Comparison of ENCODE assay signal across 8 cellular contexts in genomic region chr19:44845612-44846454, GRCh38. TPM values are rescaled to one million over a fixed set of nuclear protein-coding genes. Genes with fewer than 3 reads are reported as not detected.
A peak's percentile ranks its signal among the peaks of the same experiment; 100 is the strongest.
DNase-seq lines count a peak whose midpoint lies in the region; ATAC-seq, FAIRE-seq and TF ChIP-seq lines count a peak whose summit lies in the region.

TSS of gene NECTIN2 (plus strand) at chr19:44846297. CDS start at chr19:44846526, 229 bp downstream.

- H3K27me3 ChIP-seq in transverse colon, result no peaks in the 10 kb centered on the region

- H3K36me3 ChIP-seq in transverse colon, result no peaks in the 10 kb centered on the region

- H3K9me3 ChIP-seq in T-helper 17 cell (ENCODE audit: control insufficient read depth, low read length, poor library complexity, severe bottlenecking) (no peaks in the 10 kb centered on the region), transverse colon (no peaks in the 10 kb centered on the region)

- H3K27me3 Mint-ChIP-seq in T-helper 17 cell, result peaks cover 10% of the 10 kb centered on the region

- intact Hi-C loops in left cardiac atrium (cut with DNase I) (loop anchor here in 1 of 2 donors (2.0 to 10.0 kb wide), 4 partner anchors 37 to 159 kb away; partner anchors contain the start of gene BCAM), posterior vena cava (cut with DNase I) (loop anchor here in 1 of 2 donors (2.0 to 5.0 kb wide), 2 partner anchors 46 to 47 kb away; partner anchors contain the start of gene TOMM40), transverse colon (cut with DNase I; ENCODE audit: low total_unique reads) (no loop called here)

- FAIRE-seq in A204.1 (lab: Jason Lieb, UNC), result peak; percentile 93

- H3K4me3 ChIP-seq in transverse colon, result peak within 1 kb of the TSS; percentile 95 to 98 (median 96)

- 0 to 1% methylated on average over 14 to 45 of the region's 67 CpGs for WGBS in transverse colon (ENCODE audit: low coverage in 1 of 2), 2 donors

- in situ Hi-C loops in transverse colon (cut with MboI; ENCODE audit: low pct_ligation_motif_present in 1 of 4, low pct_unique_long_range_greater_than_20kb in 1 of 4, low sequenced_read_pairs in 3 of 4), result no loop called here

- peak within 1 kb of the TSS; percentile 94 for H3K4me3 Mint-ChIP-seq in T-helper 17 cell

- H3K36me3 Mint-ChIP-seq in T-helper 17 cell (ENCODE audit: low read depth), result peaks cover 3% of the 10 kb centered on the region

- peaks cover 11 to 42% (median 31%) of the 10 kb centered on the region in 4 donors for H3K4me1 ChIP-seq in transverse colon

- no peak for TF ChIP-seq EP300 in transverse colon (IDR thresholded peaks at IDR 0.05; ENCODE audit: low read depth)

- DNase-seq in GM19238 (ENCODE audit: insufficient read length, low spot score) (peak; percentile 89), NCI-H146 treated with DMSO at 0.1 percent for 48 hours (lab: John Stamatoyannopoulos, UW; ENCODE audit: unreplicated experiment) (peak; percentile 98), T-helper 17 cell (peak; percentile 52 to 67 (median 64)), amniotic stem cell (lab: John Stamatoyannopoulos, UW) (peak; percentile 97), left cardiac atrium (peak; percentile 100), posterior vena cava (ENCODE audit: low spot score) (peak; percentile 100), transverse colon (peak; percentile 100)

- ATAC-seq in T-helper 17 cell, result peak; percentile 75
- ATAC-seq in left cardiac atrium, result peak; percentile 84 to 85

- peak within 1 kb of the TSS; percentile 84 for H3K27ac Mint-ChIP-seq in T-helper 17 cell

- TF ChIP-seq POLR2A in transverse colon (IDR thresholded peaks at IDR 0.05), result peak; percentile 90

- peak; percentile 66 to 97 (median 69) for TF ChIP-seq CTCF in transverse colon (IDR thresholded peaks at IDR 0.05)

- H3K27ac ChIP-seq in transverse colon, result peak within 1 kb of the TSS; percentile 96 to 99 (median 97)

- H3K4me1 Mint-ChIP-seq in T-helper 17 cell, result peaks cover 30% of the 10 kb centered on the region

RNA-seq across cellular contexts. Expression of gene NECTIN2, which starts in this region (rescaled TPM):
- total RNA-seq in T-helper 17 cell (1 to 10 TPM; 2.5 to 5.2 TPM), left cardiac atrium (10 to 100 TPM; 54.0 to 94.1 TPM), posterior vena cava (10 to 100 TPM; 48.9 to 59.8 TPM), transverse colon (100 to 1,000 TPM in 3 of 4 donors, 10 to 100 TPM in 1; 93.7 to 147 (median 125) TPM)

Comparison
In these comparisons a context has a peak if more than half of its experiments do, and no peak if none do; other contexts are left out.
1. Peak in every context shown above with its lines: DNase-seq, ATAC-seq, H3K4me3 ChIP-seq and H3K27ac ChIP-seq.
2. RNA of gene NECTIN2 (total RNA-seq): 93.7 to 147 TPM in transverse colon, 54.0 to 94.1 TPM in left cardiac atrium and 48.9 to 59.8 TPM in posterior vena cava; 2.5 to 5.2 TPM in T-helper 17 cell; every median in the first group is over 4 times any median in the second.